8 cellular contexts compared by ENCODE assay signal in genomic region chr14:64702493-64703392, GRCh38. TPM values are rescaled to one million over a fixed set of nuclear protein-coding genes. Genes with fewer than 3 reads are reported as not detected.
DNase-seq lines count a peak whose midpoint lies in the region; ATAC-seq and TF ChIP-seq lines count a peak whose summit lies in the region.

No MANE protein-coding gene starts in this region.

- DNase-seq in CD4-positive, alpha-beta T cell = peak in 2 of 10 experiments; percentile 29 to 35
- DNase-seq in NCI-H1105 treated with DMSO at 0.1 percent for 48 hours (lab: John Stamatoyannopoulos, UW) = peak; percentile 72
- no peak for DNase-seq in caudate nucleus (lab: John Stamatoyannopoulos, UW)
- no peak for DNase-seq in epidermal melanocyte (ENCODE audit: insufficient read length, low spot score)

- H3K27me3 ChIP-seq in CD4-positive, alpha-beta T cell (ENCODE audit: control insufficient read depth, insufficient read depth, low read length) = peaks cover 35% of the 10 kb centered on the region
- peaks cover 13% of the 10 kb centered on the region for H3K27me3 ChIP-seq in mucosa of stomach (ENCODE audit: control insufficient read depth, insufficient read depth, low read length)

- peak; percentile 49 for ATAC-seq in CD4-positive, alpha-beta T cell (ENCODE audit: poor library complexity)
- no peak for ATAC-seq in HG03108 (IDR thresholded peaks at IDR 0.05; ENCODE audit: unreplicated experiment)
- no peak for ATAC-seq in HG03460 (IDR thresholded peaks at IDR 0.05; ENCODE audit: unreplicated experiment)
- ATAC-seq in HG03342 (IDR thresholded peaks at IDR 0.05; ENCODE audit: unreplicated experiment) = no peak

- no peaks in the 10 kb centered on the region for H3K9me3 Mint-ChIP-seq in CD4-positive, alpha-beta T cell

- TF ChIP-seq CTCF in CD4-positive, alpha-beta T cell (IDR thresholded peaks at IDR 0.05) = no peak

- H3K4me1 Mint-ChIP-seq in CD4-positive, alpha-beta T cell (ENCODE audit: low read depth) = peaks cover 48% of the 10 kb centered on the region

- H3K4me3 Mint-ChIP-seq in CD4-positive, alpha-beta T cell = peak overlapping the region; percentile 76

- H3K4me3 ChIP-seq in mucosa of stomach (ENCODE audit: low read length) = peak overlapping the region; percentile 20

- peak overlapping the region; percentile 71 for H3K27ac Mint-ChIP-seq in CD4-positive, alpha-beta T cell

- H3K36me3 Mint-ChIP-seq in CD4-positive, alpha-beta T cell (ENCODE audit: low read depth) = no peaks in the 10 kb centered on the region

- H3K27ac ChIP-seq in CD4-positive, alpha-beta T cell (ENCODE audit: low read depth, low read length) = no peak overlapping the region
- H3K27ac ChIP-seq in caudate nucleus (ENCODE audit: low read depth, low read length) = peak overlapping the region; percentile 96

- H3K9me3 ChIP-seq in CD4-positive, alpha-beta T cell (ENCODE audit: control insufficient read depth, low read length) = no peaks in the 10 kb centered on the region
- no peaks in the 10 kb centered on the region for H3K9me3 ChIP-seq in mucosa of stomach (ENCODE audit: control insufficient read depth, low read length)

- H3K36me3 ChIP-seq in mucosa of stomach (ENCODE audit: control insufficient read depth, insufficient read depth, low read length) = no peaks in the 10 kb centered on the region

- intact Hi-C loops in CD4-positive, alpha-beta T cell (cut with DNase I, micrococcal nuclease) = no loop called here

- peaks cover 59% of the 10 kb centered on the region for H3K27me3 Mint-ChIP-seq in CD4-positive, alpha-beta T cell

- peak overlapping the region; percentile 9 for H3K9ac ChIP-seq in mucosa of stomach (ENCODE audit: low read length)

- CTCF ChIA-PET in CD4-positive, alpha-beta T cell (lab: Charles Lee) = interaction anchor here (2.1 kb wide), 1 partner anchor 189 kb away, joined by 4 read pairs; no protein-coding TSS in a partner anchor

- peaks cover 51% of the 10 kb centered on the region for H3K4me1 ChIP-seq in mucosa of stomach (ENCODE audit: control insufficient read depth, insufficient read depth, low read length)

- POLR2A ChIA-PET in CD4-positive, alpha-beta T cell (lab: Charles Lee) = interaction anchor here (1.3 kb wide), 1 partner anchor 53 kb away, joined by 3 read pairs; no protein-coding TSS in a partner anchor

RNA-seq across cellular contexts. Expression of gene PLEKHG3, which starts 1.5 kb away (rescaled TPM):
- 10 to 100 TPM; 12.1 to 13.3 TPM for total RNA-seq in CD4-positive, alpha-beta T cell
